In the genomic region with DNA sequence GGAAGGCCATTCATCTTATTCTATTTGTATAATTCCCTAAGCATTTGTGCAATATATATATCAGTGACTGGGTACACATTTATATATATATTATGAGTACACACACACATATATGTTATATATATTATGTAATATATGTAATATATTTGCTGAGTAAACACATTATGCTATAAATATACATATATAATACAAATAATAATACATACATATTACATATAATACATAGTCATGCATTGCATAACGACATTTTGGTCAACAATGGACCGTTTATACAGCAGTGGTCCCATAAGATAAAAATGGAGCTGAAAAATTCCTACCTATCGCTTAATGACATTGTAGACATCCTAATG, we compare ENCODE assay signal across 20 cellular contexts.
"Had no signal": no experiment of that assay in that cellular context is flagged by ENCODE, and none has a peak within 500 bp of the region (broad histone marks: within the 10 kb centered on the region; RNA-seq: fewer than 3 reads in every experiment).

No MANE protein-coding gene starts in this region.

- H3K9me3 ChIP-seq: ovary, psoas muscle, right lobe of liver, sigmoid colon, stomach, thoracic aorta, thyroid gland, tibial nerve, upper lobe of left lung, vagina had no signal

- DNase-seq: naive thymus-derived CD8-positive, alpha-beta T cell; nephron progenitor cell; occipital lobe; ovary; sigmoid colon; stimulated activated CD4-positive, alpha-beta T cell treated with anti-CD3 and anti-CD28 coated beads, Interleukin-15, amount 100 ng/mL, for 24 hours; stimulated activated CD4-positive, alpha-beta T cell treated with anti-CD3 and anti-CD28 coated beads, Interleukin-2, amount 100 ng/mL, for 24 hours; stimulated activated CD4-positive, alpha-beta T cell treated with anti-CD3 and anti-CD28 coated beads, Interleukin-2, amount 100 ng/mL, for 48 hours; stimulated activated CD4-positive, alpha-beta T cell treated with anti-CD3 and anti-CD28 coated beads, Interleukin-4, amount 100 ng/mL, for 24 hours; stimulated activated naive B cell treated with anti-CD40 and anti-IgM and Interleukin-4, amounts not matched to agents 10 μg/mL and 1 μg/mL and 100 μg/mL, for 72 hours; stimulated activated naive CD4-positive, alpha-beta T cell treated with Interleukin-2 at 50 U/mL for 16 hours; stomach; thyroid gland had no signal

- H3K9ac ChIP-seq: parathyroid adenoma had no signal

- H3K36me3 ChIP-seq: ovary, right lobe of liver, sigmoid colon, stomach, thoracic aorta, thyroid gland, tibial nerve, upper lobe of left lung, vagina had no signal

- H3K4me1 ChIP-seq: parathyroid adenoma, sigmoid colon, thyroid gland, tibial nerve, vagina had no signal

- H3K27ac ChIP-seq: ovary, parathyroid adenoma, thoracic aorta, thyroid gland had no signal

- H3K4me3 ChIP-seq: ovary, psoas muscle, right lobe of liver, sigmoid colon, stomach, thoracic aorta, thyroid gland, tibial nerve, upper lobe of left lung, vagina had no signal

- H3K27me3 ChIP-seq: ovary, right lobe of liver, sigmoid colon, stomach, thyroid gland, tibial nerve, upper lobe of left lung, vagina had no signal
